11 cellular contexts compared by ENCODE assay signal in genomic region chr10:3264178-3264867, GRCh38.
DNase-seq lines count a peak whose midpoint lies in the region; ATAC-seq lines count a peak whose summit lies in the region.
"Had no signal": no experiment of that assay in that cellular context is flagged by ENCODE, and none has a peak within 500 bp of the region (broad histone marks: within the 10 kb centered on the region; RNA-seq: fewer than 3 reads in every experiment).

No MANE protein-coding gene starts in this region.

- peak overlapping the region; percentile 63 for H2AFZ ChIP-seq in trophoblast cell (ENCODE audit: insufficient read depth, low read length, poor library complexity)

- peak; percentile 28 for DNase-seq in ELF-1 (ENCODE audit: low read depth, low spot score)
- DNase-seq in NT2/D1 (ENCODE audit: low read depth, low spot score): no peak
- DNase-seq in left kidney (ENCODE audit: low read depth, low spot score): peak; percentile 55
- DNase-seq in trophoblast cell: peak; percentile 34 to 72
- no peak for DNase-seq in NCI-H748 (lab: John Stamatoyannopoulos, UW; ENCODE audit: unreplicated experiment)
- DNase-seq in NCI-H2081 (lab: John Stamatoyannopoulos, UW): no peak
- DNase-seq in A172 (ENCODE audit: low spot score): no peak
- DNase-seq: activated CD8-positive, alpha-beta T cell treated with anti-CD3 and anti-CD28 coated beads for 36 hours; GDM1 had no signal

- peak overlapping the region; percentile 63 for H4K91ac ChIP-seq in trophoblast cell (ENCODE audit: low read depth, low read length)

- no peak for ATAC-seq in HG02610 (IDR thresholded peaks at IDR 0.05; ENCODE audit: unreplicated experiment)
- ATAC-seq: activated CD8-positive, alpha-beta T cell treated with anti-CD3 and anti-CD28 coated beads for 36 hours had no signal

- H3K18ac ChIP-seq in trophoblast cell (ENCODE audit: low read length): peak overlapping the region; percentile 73

- H2BK5ac ChIP-seq in trophoblast cell (ENCODE audit: low read depth, low read length, poor library complexity): peak overlapping the region; percentile 65

- H3K4me2 ChIP-seq in trophoblast cell (ENCODE audit: low read length): no peak overlapping the region

- H3K36me3 ChIP-seq in NT2/D1 (ENCODE audit: insufficient read depth, insufficient read length, low read length) (no peaks in the 10 kb centered on the region), trophoblast cell (ENCODE audit: control insufficient read depth in 1 of 2, insufficient read depth in 2 of 2, low read length in 2 of 2) (no peaks in the 10 kb centered on the region)

- H3K9me3 ChIP-seq in NT2/D1 (ENCODE audit: insufficient read depth, low read length) (no peaks in the 10 kb centered on the region; the same call in 1 of the 2 replicates), trophoblast cell (ENCODE audit: insufficient read depth, low read depth, low read length) (peaks cover 2% of the 10 kb centered on the region)

- H4K12ac ChIP-seq in trophoblast cell (ENCODE audit: low read depth, low read length): no peak overlapping the region

- no CpG with 5 or more reads among the region's 13 CpGs for WGBS in trophoblast cell (ENCODE audit: extremely low coverage, insufficient coverage, insufficient read length)

- peak overlapping the region; percentile 61 for H4K8ac ChIP-seq in trophoblast cell (ENCODE audit: low read depth, low read length)

- peak overlapping the region; percentile 89 for H2AK5ac ChIP-seq in trophoblast cell (ENCODE audit: low read length)

- H3K14ac ChIP-seq in trophoblast cell (ENCODE audit: low read length): peak overlapping the region; percentile 90

- H2BK120ac ChIP-seq in trophoblast cell (ENCODE audit: insufficient read depth, low read length, poor library complexity): peak overlapping the region; percentile 90

- H3K23ac ChIP-seq in trophoblast cell (ENCODE audit: low read length): no peak overlapping the region

- H3K9ac ChIP-seq in NT2/D1 (ENCODE audit: insufficient read length, low read depth) (peak overlapping the region; percentile 21), trophoblast cell (ENCODE audit: low read length) (no peak overlapping the region)

- H3K27ac ChIP-seq in trophoblast cell (ENCODE audit: low read depth, low read length): peak overlapping the region; percentile 40
- H3K27ac ChIP-seq: SK-N-MC had no signal

- peaks cover 1% of the 10 kb centered on the region for H3K79me2 ChIP-seq in trophoblast cell (ENCODE audit: control insufficient read depth, insufficient read depth, low read length, poor library complexity)

- H3K4me3 ChIP-seq in NT2/D1 (ENCODE audit: insufficient read length, low read depth) (no peak overlapping the region), trophoblast cell (ENCODE audit: low read depth, low read length) (no peak overlapping the region)
- H3K4me3 ChIP-seq: SK-N-MC had no signal

- H3K4me1 ChIP-seq in NT2/D1 (ENCODE audit: insufficient read depth, insufficient read length): peaks cover 8% of the 10 kb centered on the region
- H3K4me1 ChIP-seq in trophoblast cell (ENCODE audit: control insufficient read depth in 1 of 2, insufficient read depth in 2 of 2, low read length in 2 of 2): peaks cover 6 to 7% of the 10 kb centered on the region in 2 experiments

- no peak overlapping the region for H3K4ac ChIP-seq in trophoblast cell (ENCODE audit: low read depth, low read length)

- H2BK12ac ChIP-seq in trophoblast cell (ENCODE audit: low read length): peak overlapping the region; percentile 82

- peaks cover 5% of the 10 kb centered on the region for H3K79me1 ChIP-seq in trophoblast cell (ENCODE audit: low read length)

- H3K27me3 ChIP-seq in NT2/D1 (ENCODE audit: insufficient read depth, insufficient read length) (no peaks in the 10 kb centered on the region), trophoblast cell (ENCODE audit: insufficient read depth, low read length) (no peaks in the 10 kb centered on the region)

Comparison
In these comparisons a context has a peak if more than half of its experiments do, and no peak if none do; other contexts are left out.
1. DNase-seq: peak in ELF-1 (single experiment), left kidney (single experiment) and trophoblast cell (2 of 2); none in NT2/D1 (single experiment), NCI-H748 (single experiment), NCI-H2081 (0 of 2) and A172 (single experiment).